Comparison of ENCODE assay signal across 13 cellular contexts in the genomic region with DNA sequence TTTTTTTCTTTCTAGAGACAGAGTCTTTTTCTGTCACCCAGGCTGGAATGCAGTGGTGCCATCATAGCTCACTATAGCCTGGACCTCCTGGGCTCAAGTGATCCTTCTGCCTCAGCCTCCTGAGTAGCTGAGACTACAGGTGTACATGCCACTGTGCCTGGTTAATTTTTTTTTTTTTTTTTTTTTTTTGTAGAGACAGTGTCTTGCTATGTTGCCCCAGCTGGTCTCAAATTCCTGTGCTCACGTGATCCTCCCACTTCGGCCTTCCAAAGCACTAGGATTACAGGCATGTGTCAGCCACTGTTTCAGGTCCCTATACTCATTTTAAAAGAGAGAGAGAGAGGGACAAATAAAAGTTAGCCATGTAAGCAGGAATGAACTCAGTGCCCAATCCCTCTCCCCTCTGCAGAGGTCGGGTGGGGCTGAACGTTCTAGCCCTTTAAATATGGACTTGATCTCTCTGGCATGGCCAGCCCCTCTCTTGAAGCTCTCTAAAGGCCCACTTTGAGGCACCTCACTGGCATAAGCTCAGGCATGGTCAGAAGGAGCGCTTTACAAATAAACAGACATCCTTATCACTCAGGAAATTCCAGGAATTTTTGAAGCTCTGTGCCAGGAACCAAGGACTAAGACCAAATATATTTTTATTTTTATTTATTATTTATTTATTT. TPM values are rescaled to one million over a fixed set of nuclear protein-coding genes. Genes with fewer than 3 reads are reported as not detected.
DNase-seq lines count a peak whose midpoint lies in the region; ATAC-seq, FAIRE-seq and TF ChIP-seq lines count a peak whose summit lies in the region.
"Had no signal": no experiment of that assay in that cellular context is flagged by ENCODE, and none has a peak within 500 bp of the region (broad histone marks: within the 10 kb centered on the region; RNA-seq: fewer than 3 reads in every experiment).

No MANE protein-coding gene starts in this region.

- POLR2A ChIA-PET in A673 (lab: Charles Lee; ENCODE audit: low non-redundant PET) = no interaction called here
- POLR2A ChIA-PET in HCT116 (lab: Charles Lee) = interaction anchor here (1.0 to 2.2 kb wide), 3 partner anchors 9 to 81 kb away, joined by 3 to 14 read pairs (median 9); a partner anchor contains a TSS
- POLR2A ChIA-PET in HepG2 (lab: Yijun Ruan, JAX) = interaction anchor here (0.6 to 2.7 kb wide), 14 partner anchors 9 to 149 kb away, joined by 3 to 28 read pairs (median 4); a partner anchor contains a TSS

- TF ChIP-seq CTCF in A673 (conservative IDR thresholded peaks at IDR 0.05; ENCODE audit: low read depth, low read length) = no peak
- no peak for TF ChIP-seq CTCF in HCT116 (IDR thresholded peaks at IDR 0.05 in 2 of 3, conservative IDR thresholded peaks at IDR 0.05 in 1 of 3; ENCODE audit: borderline replicate concordance in 1 of 3, insufficient read depth in 1 of 3, low read depth in 2 of 3, low read length in 2 of 3)
- TF ChIP-seq CTCF in HepG2 (CRISPR knock-in tag; IDR thresholded peaks at IDR 0.05) = no peak
- no peak for TF ChIP-seq CTCF in hepatocyte (IDR thresholded peaks at IDR 0.05; ENCODE audit: poor library complexity)

- TF ChIP-seq POLR2A in HCT116 (IDR thresholded peaks at IDR 0.05; ENCODE audit: borderline replicate concordance, extremely low read depth, insufficient read depth, insufficient read length) = no peak
- TF ChIP-seq POLR2A in HepG2 (IDR thresholded peaks at IDR 0.05; ENCODE audit: insufficient read depth in 1 of 2, low read depth in 2 of 2, low read length in 2 of 2) = no peak
- TF ChIP-seq POLR2A in GM12892 (IDR thresholded peaks at IDR 0.05; ENCODE audit: low read depth, low read length) = no peak

- TF ChIP-seq RAD21 in HCT116 (IDR thresholded peaks at IDR 0.05; ENCODE audit: low read depth) = no peak
- TF ChIP-seq RAD21 in HepG2 (CRISPR knock-in tag; IDR thresholded peaks at IDR 0.05) = no peak

- in situ Hi-C loops in HepG2 (cut with HindIII; ENCODE audit: extremely low pct_ligation_motif_present, low pct_unique_long_range_greater_than_20kb) = no loop called here

- no peaks in the 10 kb centered on the region for H3K36me3 ChIP-seq in A673 (ENCODE audit: insufficient read depth, low read length, poor library complexity, severe bottlenecking)
- H3K36me3 ChIP-seq in HCT116 (ENCODE audit: control insufficient read depth in 1 of 2, insufficient read depth in 2 of 2, low read length in 2 of 2) = no peaks in the 10 kb centered on the region
- H3K36me3 ChIP-seq in HepG2 (replicated peaks in 1 of 2; ENCODE audit: control insufficient read depth in 1 of 2, insufficient read depth in 2 of 2, low read length in 2 of 2) = no peaks in the 10 kb centered on the region
- no peaks in the 10 kb centered on the region for H3K36me3 ChIP-seq in hepatocyte (replicated peaks; ENCODE audit: insufficient read depth, low read depth)
- H3K36me3 ChIP-seq: suprapubic skin had no signal

- H3K4me3 ChIP-seq in A673 (ENCODE audit: low read depth, low read length, poor library complexity, severe bottlenecking) (no peak overlapping the region), HCT116 (replicated peaks in 1 of 2; ENCODE audit: low read depth in 1 of 2, low read length in 2 of 2) (no peak overlapping the region), HepG2 (replicated peaks in 1 of 3; ENCODE audit: insufficient read depth in 1 of 3, low read depth in 2 of 3, low read length in 3 of 3) (no peak overlapping the region), hepatocyte (no peak overlapping the region)
- H3K4me3 ChIP-seq: suprapubic skin had no signal

- H3K9ac ChIP-seq in HCT116 (ENCODE audit: low read length) (peak overlapping the region; percentile 31; the same call in 1 of the 2 replicates), HepG2 (ENCODE audit: insufficient read depth, low read depth, low read length) (no peak overlapping the region)

- no peak overlapping the region for H2AFZ ChIP-seq in HCT116 (ENCODE audit: low read depth, low read length, poor library complexity, severe bottlenecking)
- no peak overlapping the region for H2AFZ ChIP-seq in HepG2 (ENCODE audit: low read length)
- H2AFZ ChIP-seq in hepatocyte = no peak overlapping the region

- intact Hi-C loops in A673 (cut with micrococcal nuclease; ENCODE audit: unreplicated experiment) (loop anchor here (5.0 kb wide), 1 partner anchor 202 kb away; no protein-coding TSS in a partner anchor), HCT116 (cut with micrococcal nuclease) (no loop called here), HepG2 (cut with micrococcal nuclease; ENCODE audit: unreplicated experiment) (loop anchor here (1.0 kb wide), 1 partner anchor 61 kb away; no protein-coding TSS in a partner anchor)
- intact Hi-C loops in activated T-helper 2 cell treated with anti-CD3 and anti-CD28 coated beads, Interferon-gamma antibody, Interleukin-2, Interleukin-4, amounts not matched to agents 10 μg/mL and 5 μg/mL and 100 μg/mL, durations not matched to agents 14 hours and 24 hours and 36 hours (cut with micrococcal nuclease) = no loop called here

- peak overlapping the region; percentile 57 for H3K27ac Mint-ChIP-seq in activated T-helper 2 cell treated with anti-CD3 and anti-CD28 coated beads, Interferon-gamma antibody, Interleukin-2, Interleukin-4, amounts not matched to agents 10 μg/mL and 5 μg/mL and 100 μg/mL, durations not matched to agents 14 hours and 24 hours and 36 hours
- H3K27ac Mint-ChIP-seq: activated naive CD8-positive, alpha-beta T cell had no signal

- H3K27me3 ChIP-seq in A673 (replicated peaks; ENCODE audit: insufficient read depth, low read depth, low read length, poor library complexity) (no peaks in the 10 kb centered on the region), HCT116 (ENCODE audit: insufficient read depth, low read length) (no peaks in the 10 kb centered on the region), HepG2 (ENCODE audit: control insufficient read depth in 1 of 2, insufficient read depth in 2 of 2, low read length in 2 of 2) (no peaks in the 10 kb centered on the region), hepatocyte (no peaks in the 10 kb centered on the region)
- H3K27me3 ChIP-seq: suprapubic skin had no signal

- TF ChIP-seq EP300 in HepG2 (IDR thresholded peaks at IDR 0.05; ENCODE audit: low read depth in 2 of 2, low read length in 2 of 2) = 0 out of 4 replicates have a peak, but pooled peaks of 1 of the 2 experiments have one; percentile 2
- TF ChIP-seq EP300 in HepG2 (CRISPR knock-in tag; IDR thresholded peaks at IDR 0.05; ENCODE audit: borderline replicate concordance) = no peak

- H3K4me3 Mint-ChIP-seq in activated T-helper 2 cell treated with anti-CD3 and anti-CD28 coated beads, Interferon-gamma antibody, Interleukin-2, Interleukin-4, amounts not matched to agents 10 μg/mL and 5 μg/mL and 100 μg/mL, durations not matched to agents 14 hours and 24 hours and 36 hours (ENCODE audit: low read depth) = no peak overlapping the region
- H3K4me3 Mint-ChIP-seq: activated naive CD8-positive, alpha-beta T cell; IgD-negative memory B cell had no signal

- H3K9me2 ChIP-seq in HCT116 (ENCODE audit: insufficient read depth) (no peaks in the 10 kb centered on the region), hepatocyte (replicated peaks; ENCODE audit: insufficient read depth) (no peaks in the 10 kb centered on the region)

- BruUV-seq in A673 (replicated peaks; lab: Mats Ljungman, UMichigan) = no TSS peak
- no TSS peak for BruUV-seq in HCT116 (replicated peaks; lab: Mats Ljungman, UMichigan)
- no TSS peak for BruUV-seq in HepG2 (replicated peaks; lab: Mats Ljungman, UMichigan)

- DNase-seq in A673 (ENCODE audit: low spot score) (peak; percentile 26), HCT116 (ENCODE audit: low read depth, low spot score) (no peak), HepG2 (ENCODE audit: low spot score) (no peak), NCI-H1092 (lab: John Stamatoyannopoulos, UW) (no peak), hepatocyte (ENCODE audit: low spot score) (no peak), mucosa of gallbladder (ENCODE audit: low spot score) (no peak), GM12892 (ENCODE audit: insufficient read length) (no peak)
- no peak for DNase-seq in activated T-helper 2 cell treated with anti-CD3 and anti-CD28 coated beads, Interferon-gamma antibody, Interleukin-2, Interleukin-4, amounts not matched to agents 10 μg/mL and 5 μg/mL and 100 μg/mL, durations not matched to agents 14 hours and 24 hours and 36 hours (ENCODE audit: low spot score)
- DNase-seq: NCI-H69 had no signal

- no peak for ATAC-seq in HCT116
- no peak for ATAC-seq in HepG2

- H3K4me2 ChIP-seq in HCT116 (ENCODE audit: low read length) (peak overlapping the region; percentile 42), HepG2 (ENCODE audit: low read depth, low read length) (peak overlapping the region; percentile 51), hepatocyte (no peak overlapping the region)

- peaks cover 60% of the 10 kb centered on the region for H3K4me1 Mint-ChIP-seq in activated T-helper 2 cell treated with anti-CD3 and anti-CD28 coated beads, Interferon-gamma antibody, Interleukin-2, Interleukin-4, amounts not matched to agents 10 μg/mL and 5 μg/mL and 100 μg/mL, durations not matched to agents 14 hours and 24 hours and 36 hours (ENCODE audit: low read depth)

- H3K79me2 ChIP-seq in HCT116 (ENCODE audit: insufficient read depth, low read length) = no peaks in the 10 kb centered on the region
- no peaks in the 10 kb centered on the region for H3K79me2 ChIP-seq in HepG2 (ENCODE audit: insufficient read depth, low read length)
- H3K79me2 ChIP-seq in hepatocyte = no peaks in the 10 kb centered on the region

- 5% methylated on average over 5 of the region's 5 CpGs for WGBS in HepG2 (ENCODE audit: low lambda C conversion rate)
- 30% methylated on average over 5 of the region's 5 CpGs for WGBS in hepatocyte (ENCODE audit: low lambda C conversion rate, missing lambda C conversion rate)

- H3K9me3 ChIP-seq in A673 (ENCODE audit: low read depth, low read length, poor library complexity, severe bottlenecking) (no peaks in the 10 kb centered on the region), HCT116 (ENCODE audit: control insufficient read depth in 1 of 2, insufficient read depth in 1 of 2, low read depth in 1 of 2, low read length in 2 of 2) (no peaks in the 10 kb centered on the region), HepG2 (ENCODE audit: low read length) (no peaks in the 10 kb centered on the region), hepatocyte (ENCODE audit: low read depth) (no peaks in the 10 kb centered on the region)
- H3K9me3 ChIP-seq: suprapubic skin had no signal

- H3K27me3 Mint-ChIP-seq in activated T-helper 2 cell treated with anti-CD3 and anti-CD28 coated beads, Interferon-gamma antibody, Interleukin-2, Interleukin-4, amounts not matched to agents 10 μg/mL and 5 μg/mL and 100 μg/mL, durations not matched to agents 14 hours and 24 hours and 36 hours (ENCODE audit: low read depth) = no peaks in the 10 kb centered on the region
- H3K27me3 Mint-ChIP-seq: activated naive CD8-positive, alpha-beta T cell; IgD-negative memory B cell had no signal

- H3K27ac ChIP-seq in A673 (ENCODE audit: low read depth, low read length, poor library complexity, severe bottlenecking) (no peak overlapping the region), HCT116 (ENCODE audit: low read depth, low read length) (no peak overlapping the region), HepG2 (ENCODE audit: extremely low read length, insufficient read depth, low read length) (no peak overlapping the region), hepatocyte (no peak overlapping the region)
- H3K27ac ChIP-seq: suprapubic skin had no signal

- RAD21 ChIA-PET in HCT116 (lab: Charles Lee; ENCODE audit: low non-redundant PET in 1 of 2, low total read pairs in 2 of 2, uncharacterized antibody in 2 of 2, unreplicated experiment in 2 of 2) = interaction anchor here in 1 of 2 experiments (0.7 to 1.3 kb wide), 2 partner anchors 59 to 82 kb away, joined by 3 read pairs; no protein-coding TSS in a partner anchor

- peaks cover 3% of the 10 kb centered on the region for H3K9me3 Mint-ChIP-seq in activated T-helper 2 cell treated with anti-CD3 and anti-CD28 coated beads, Interferon-gamma antibody, Interleukin-2, Interleukin-4, amounts not matched to agents 10 μg/mL and 5 μg/mL and 100 μg/mL, durations not matched to agents 14 hours and 24 hours and 36 hours

- CTCF ChIA-PET in A673 (lab: Charles Lee) = interaction anchor here (0.7 kb wide), 1 partner anchor 55 kb away, joined by 3 read pairs; no protein-coding TSS in a partner anchor
- CTCF ChIA-PET in HCT116 (lab: Charles Lee) = interaction anchor here (0.5 to 1.9 kb wide), 3 partner anchors 14 to 102 kb away, joined by 4 to 8 read pairs (median 5); no protein-coding TSS in a partner anchor
- CTCF ChIA-PET in HepG2 (lab: Yijun Ruan, JAX; ENCODE audit: low intra/inter-chr PET ratio, low total read pairs) = no interaction called here

- H3K36me3 Mint-ChIP-seq in activated T-helper 2 cell treated with anti-CD3 and anti-CD28 coated beads, Interferon-gamma antibody, Interleukin-2, Interleukin-4, amounts not matched to agents 10 μg/mL and 5 μg/mL and 100 μg/mL, durations not matched to agents 14 hours and 24 hours and 36 hours (ENCODE audit: low read depth) = peaks cover 3% of the 10 kb centered on the region
- H3K36me3 Mint-ChIP-seq: activated naive CD8-positive, alpha-beta T cell; IgD-negative memory B cell had no signal

- FAIRE-seq in HepG2 (lab: Jason Lieb, UNC) = no peak
- FAIRE-seq in GM12892 (lab: Jason Lieb, UNC) = no peak
- FAIRE-seq: GM18507 had no signal

- no peaks in the 10 kb centered on the region for H4K20me1 ChIP-seq in HCT116 (ENCODE audit: insufficient read depth)
- no peaks in the 10 kb centered on the region for H4K20me1 ChIP-seq in HepG2 (ENCODE audit: insufficient read depth, low read length)
- H4K20me1 ChIP-seq in hepatocyte (ENCODE audit: insufficient read depth, poor library complexity, severe bottlenecking) = no peaks in the 10 kb centered on the region

- H3K4me1 ChIP-seq in A673 (ENCODE audit: insufficient read depth, low read length, poor library complexity, severe bottlenecking) = peaks cover 31% of the 10 kb centered on the region
- H3K4me1 ChIP-seq in HCT116 (ENCODE audit: control insufficient read depth in 1 of 2, insufficient read depth in 2 of 2, low read length in 2 of 2) = peaks cover 36 to 86% of the 10 kb centered on the region in 2 experiments
- H3K4me1 ChIP-seq in HepG2 (ENCODE audit: insufficient read depth, low read length) = peaks cover 78% of the 10 kb centered on the region
- peaks cover 13% of the 10 kb centered on the region for H3K4me1 ChIP-seq in hepatocyte (ENCODE audit: insufficient read depth)

RNA-seq across cellular contexts. Expression of a gene that starts 9.0 kb away (rescaled TPM):
- total RNA-seq in A673 (2021) = 1.3 and 1.9 TPM in 2 replicates
- 73.2 TPM for total RNA-seq in HCT116 (2021; ENCODE audit: unreplicated experiment)
- 71.4 and 74.9 TPM in 2 replicates for polyA plus RNA-seq in HCT116 (2012)
- 102 and 103 TPM in 2 replicates for total RNA-seq in activated T-helper 2 cell treated with anti-CD3 and anti-CD28 coated beads, Interferon-gamma antibody, Interleukin-2, Interleukin-4, amounts not matched to agents 10 μg/mL and 5 μg/mL and 100 μg/mL, durations not matched to agents 14 hours and 24 hours and 36 hours
- 41.4 and 60.1 TPM in 2 replicates for total RNA-seq in HepG2 (2016; rRNA removed; fragmentation: Illumina TruSeq; extraction: Trizol)
- total RNA-seq in HepG2 (2016; cell fraction: cytosol; rRNA removed; fragmentation: Illumina TruSeq; extraction: Trizol; ENCODE audit: low read depth) = 22.9 and 24.8 TPM in 2 replicates
- total RNA-seq in HepG2 (2016; cell fraction: insoluble cytoplasmic fraction; rRNA removed; fragmentation: Illumina TruSeq; extraction: Trizol) = 40.1 and 52.3 TPM in 2 replicates
- total RNA-seq in HepG2 (2016; cell fraction: membrane; rRNA removed; fragmentation: Illumina TruSeq; extraction: Trizol) = 38.4 and 42.1 TPM in 2 replicates
- 23.4 and 26.0 TPM in 2 replicates for total RNA-seq in HepG2 (2016; cell fraction: nucleus; rRNA removed; fragmentation: Illumina TruSeq; extraction: Trizol)
- polyA plus RNA-seq in HepG2 (2011; rRNA removed) = 48.7 and 60.5 TPM in 2 replicates
- 35.1 and 50.0 TPM in 2 replicates for polyA plus RNA-seq in HepG2 (2011; cell fraction: cytosol; rRNA removed)
- polyA plus RNA-seq in HepG2 (2011; cell fraction: nucleus; rRNA removed) = 16.6 and 20.7 TPM in 2 replicates
- polyA plus RNA-seq in HepG2 (2012) = 55.8 and 68.9 TPM in 2 replicates
- polyA plus RNA-seq in HepG2 (2016; cell fraction: cytosol; fragmentation: Illumina TruSeq; extraction: Trizol; ENCODE audit: low read depth) = 37.2 and 40.1 TPM in 2 replicates
- 67.5 and 71.1 TPM in 2 replicates for polyA plus RNA-seq in HepG2 (2016; cell fraction: insoluble cytoplasmic fraction; fragmentation: Illumina TruSeq; extraction: Trizol; ENCODE audit: low read depth)
- 42.6 and 44.3 TPM in 2 replicates for polyA plus RNA-seq in HepG2 (2016; cell fraction: membrane; fragmentation: Illumina TruSeq; extraction: Trizol; ENCODE audit: low read depth)
- 39.9 and 41.4 TPM in 2 replicates for polyA plus RNA-seq in HepG2 (2016; cell fraction: nucleus; fragmentation: Illumina TruSeq; extraction: Trizol; ENCODE audit: insufficient read depth, low read depth)
- 29.1 and 31.0 TPM in 2 replicates for polyA minus RNA-seq in HepG2 (2011; rRNA and poly(A)+ RNA removed; ENCODE audit: low replicate concordance)
- 46.4 and 51.7 TPM in 2 replicates for polyA minus RNA-seq in HepG2 (2011; cell fraction: cytosol; rRNA and poly(A)+ RNA removed)
- polyA minus RNA-seq in HepG2 (2011; cell fraction: nucleus; rRNA and poly(A)+ RNA removed) = 32.6 and 44.3 TPM in 2 replicates
- 48.6 and 57.0 TPM in 2 replicates for total RNA-seq in hepatocyte
- polyA plus RNA-seq in hepatocyte = 45.9 and 56.5 TPM in 2 replicates
- 62.0 TPM for total RNA-seq in mucosa of gallbladder
- 7.5 TPM for polyA plus RNA-seq in GM12892 (2012; ENCODE audit: missing spikeins)

RNA-seq across cellular contexts. Expression of a gene that starts 52.5 kb away (rescaled TPM):
- total RNA-seq in A673 (2021) (4.1 and 4.2 TPM in 2 replicates), HCT116 (2021; ENCODE audit: unreplicated experiment) (31.5 TPM), HepG2 (2016; rRNA removed; fragmentation: Illumina TruSeq; extraction: Trizol) (7.2 and 9.8 TPM in 2 replicates), hepatocyte (37.2 and 51.1 TPM in 2 replicates), mucosa of gallbladder (11.8 TPM)
- 18.2 and 23.9 TPM in 2 replicates for polyA plus RNA-seq in HCT116 (2012)
- total RNA-seq in activated T-helper 2 cell treated with anti-CD3 and anti-CD28 coated beads, Interferon-gamma antibody, Interleukin-2, Interleukin-4, amounts not matched to agents 10 μg/mL and 5 μg/mL and 100 μg/mL, durations not matched to agents 14 hours and 24 hours and 36 hours = 120 and 123 TPM in 2 replicates
- total RNA-seq in HepG2 (2016; cell fraction: cytosol; rRNA removed; fragmentation: Illumina TruSeq; extraction: Trizol; ENCODE audit: low read depth) = 0.61 and 0.71 TPM in 2 replicates
- total RNA-seq in HepG2 (2016; cell fraction: insoluble cytoplasmic fraction; rRNA removed; fragmentation: Illumina TruSeq; extraction: Trizol) = 7.0 and 8.5 TPM in 2 replicates
- 2.7 and 2.9 TPM in 2 replicates for total RNA-seq in HepG2 (2016; cell fraction: membrane; rRNA removed; fragmentation: Illumina TruSeq; extraction: Trizol)
- total RNA-seq in HepG2 (2016; cell fraction: nucleus; rRNA removed; fragmentation: Illumina TruSeq; extraction: Trizol) = 2.9 and 4.3 TPM in 2 replicates
- polyA plus RNA-seq in HepG2 (2011; rRNA removed) (32.5 and 36.7 TPM in 2 replicates), hepatocyte (60.5 and 70.0 TPM in 2 replicates)
- 23.5 and 30.7 TPM in 2 replicates for polyA plus RNA-seq in HepG2 (2011; cell fraction: cytosol; rRNA removed)
- 9.8 and 12.8 TPM in 2 replicates for polyA plus RNA-seq in HepG2 (2011; cell fraction: nucleus; rRNA removed)
- 6.6 and 9.0 TPM in 2 replicates for polyA plus RNA-seq in HepG2 (2012)
- 0.33 and 0.35 TPM in 2 replicates for polyA plus RNA-seq in HepG2 (2016; cell fraction: cytosol; fragmentation: Illumina TruSeq; extraction: Trizol; ENCODE audit: low read depth)
- 8.7 and 10.9 TPM in 2 replicates for polyA plus RNA-seq in HepG2 (2016; cell fraction: insoluble cytoplasmic fraction; fragmentation: Illumina TruSeq; extraction: Trizol; ENCODE audit: low read depth)
- 1.5 and 1.6 TPM in 2 replicates for polyA plus RNA-seq in HepG2 (2016; cell fraction: membrane; fragmentation: Illumina TruSeq; extraction: Trizol; ENCODE audit: low read depth)
- 5.0 and 5.4 TPM in 2 replicates for polyA plus RNA-seq in HepG2 (2016; cell fraction: nucleus; fragmentation: Illumina TruSeq; extraction: Trizol; ENCODE audit: insufficient read depth, low read depth)
- 0.21 and 49.0 TPM in 2 replicates for polyA minus RNA-seq in HepG2 (2011; rRNA and poly(A)+ RNA removed; ENCODE audit: low replicate concordance)
- polyA minus RNA-seq in HepG2 (2011; cell fraction: cytosol; rRNA and poly(A)+ RNA removed) = 29.2 and 32.6 TPM in 2 replicates
- 13.3 and 18.3 TPM in 2 replicates for polyA minus RNA-seq in HepG2 (2011; cell fraction: nucleus; rRNA and poly(A)+ RNA removed)
- 13.7 TPM for polyA plus RNA-seq in GM12892 (2012; ENCODE audit: missing spikeins)

Comparison
In these comparisons a context has a peak if more than half of its experiments do, and no peak if none do; other contexts are left out.
1. intact Hi-C loops: an anchor here in A673 (5.0 kb wide) and HepG2 (1.0 kb wide); none called in HCT116 and activated T-helper 2 cell treated with anti-CD3 and anti-CD28 coated beads, Interferon-gamma antibody, Interleukin-2, Interleukin-4, amounts not matched to agents 10 μg/mL and 5 μg/mL and 100 μg/mL, durations not matched to agents 14 hours and 24 hours and 36 hours.